ENCODE assay signal across 32 cellular contexts in genomic region chr6:36370638-36371037, GRCh38. TPM values are rescaled to one million over a fixed set of nuclear protein-coding genes. Genes with fewer than 3 reads are reported as not detected.
"Had no signal": no experiment of that assay in that cellular context is flagged by ENCODE, and none has a peak within 500 bp of the region (broad histone marks: within the 10 kb centered on the region; RNA-seq: fewer than 3 reads in every experiment).

No MANE protein-coding gene starts in this region.

- H3K9me3 Mint-ChIP-seq: dendritic cell treated with granulocyte-macrophage colony-stimulating factor and Interleukin-4, amounts not matched to agents 40 ng/mL and 50 ng/mL, for 4 days; effector memory CD8-positive, alpha-beta T cell; endodermal cell had no signal

- H3K4me3 ChIP-seq: colonic mucosa, esophagus squamous epithelium, gastrocnemius medialis, heart right ventricle, left lung, lower lobe of right lung had no signal

- H3K27ac ChIP-seq: colonic mucosa, epithelial cell of prostate, esophagus squamous epithelium, gastrocnemius medialis, heart right ventricle, left lung, lower lobe of right lung had no signal

- H3K4me1 ChIP-seq: colonic mucosa had no signal

- H3K27ac Mint-ChIP-seq: dendritic cell treated with granulocyte-macrophage colony-stimulating factor and Interleukin-4, amounts not matched to agents 40 ng/mL and 50 ng/mL, for 4 days; effector memory CD8-positive, alpha-beta T cell; endodermal cell had no signal

- H3K9me3 ChIP-seq: colonic mucosa, esophagus squamous epithelium, gastrocnemius medialis, heart right ventricle, left lung, lower lobe of right lung had no signal

- ATAC-seq: effector memory CD8-positive, alpha-beta T cell; esophagus mucosa; gastrocnemius medialis; heart right ventricle; left cardiac atrium; left lung; left ventricle myocardium superior; lower lobe of right lung had no signal

- H3K27me3 ChIP-seq: colonic mucosa, esophagus squamous epithelium, gastrocnemius medialis, left lung had no signal

- H3K4me3 Mint-ChIP-seq: dendritic cell treated with granulocyte-macrophage colony-stimulating factor and Interleukin-4, amounts not matched to agents 40 ng/mL and 50 ng/mL, for 4 days; effector memory CD8-positive, alpha-beta T cell; endodermal cell had no signal

- FAIRE-seq: endometrium, islet of Langerhans, keratinocyte had no signal

- H3K36me3 ChIP-seq: colonic mucosa, esophagus squamous epithelium, gastrocnemius medialis, lower lobe of right lung had no signal

- DNase-seq: colonic mucosa; cortex of kidney; effector CD8-positive, alpha-beta T cell; effector memory CD8-positive, alpha-beta T cell; esophagus squamous epithelium; foreskin fibroblast; foreskin melanocyte; gastrocnemius medialis; glutamatergic neuron; head of caudate nucleus; heart right ventricle; hippocampal formation; left cardiac atrium; left lung; left ventricle myocardium superior; lower lobe of right lung; mesenchymal stem cell; midbrain had no signal

RNA-seq across cellular contexts. Expression of gene ETV7, which starts 16.8 kb away (rescaled TPM):
- total RNA-seq: gastrocnemius medialis, lung microvascular endothelial cell had no signal

RNA-seq across cellular contexts. Expression of gene BNIP5, which starts 34.0 kb away (rescaled TPM):
- total RNA-seq: dermis microvascular lymphatic vessel endothelial cell, endodermal cell, esophagus mucosa, esophagus squamous epithelium, gastrocnemius medialis, glomerular endothelial cell, heart right ventricle, kidney epithelial cell, left cardiac atrium, left ventricle myocardium superior, lower leg skin, lower lobe of right lung, lung microvascular endothelial cell, mesenteric fat pad, mononuclear cell had no signal
- polyA plus RNA-seq: heart right ventricle, keratinocyte had no signal
